In genomic region chr7:50205011-50205410, GRCh38 we compare ENCODE assay signal across 1 cellular context.
TF ChIP-seq lines count a peak whose summit lies in the region.

No MANE protein-coding gene starts in this region.

TF ChIP-seq in K562, 482 proteins besides CTCF, POLR2A, EP300 and RAD21 (continued from another document):
- TF ChIP-seq THAP7 (CRISPR knock-in tag; IDR thresholded peaks at IDR 0.05) (no peak), HNRNPH1 (optimal IDR thresholded peaks at IDR 0.05; ENCODE audit: low read depth, low read length) (no peak), SIX5 (IDR thresholded peaks at IDR 0.05; ENCODE audit: borderline replicate concordance in 1 of 2, insufficient read depth in 1 of 2, low read depth in 1 of 2, low read length in 2 of 2) (no peak), CCAR2 (IDR thresholded peaks at IDR 0.05; ENCODE audit: low read depth, low read length) (no peak), ZC3H8 (IDR thresholded peaks at IDR 0.05) (no peak), RREB1 (CRISPR knock-in tag; IDR thresholded peaks at IDR 0.05) (no peak), ATF7 (IDR thresholded peaks at IDR 0.05) (no peak), ZNF444 (CRISPR knock-in tag; IDR thresholded peaks at IDR 0.05) (no peak), SMARCC2 (IDR thresholded peaks at IDR 0.05; ENCODE audit: low read depth) (no peak), NEUROD1 (IDR thresholded peaks at IDR 0.05; ENCODE audit: borderline replicate concordance, low read depth, low read length, partially characterized antibody) (no peak), ZNF398 (CRISPR knock-in tag; IDR thresholded peaks at IDR 0.05) (no peak), ESRRA (IDR thresholded peaks at IDR 0.05; ENCODE audit: borderline replicate concordance, low read depth) (no peak), TRIM28 (IDR thresholded peaks at IDR 0.05) (no peak)
TF ChIP-seq in K562: peak in this region for 0.
